ENCODE assay signal across 19 cellular contexts in the genomic region with DNA sequence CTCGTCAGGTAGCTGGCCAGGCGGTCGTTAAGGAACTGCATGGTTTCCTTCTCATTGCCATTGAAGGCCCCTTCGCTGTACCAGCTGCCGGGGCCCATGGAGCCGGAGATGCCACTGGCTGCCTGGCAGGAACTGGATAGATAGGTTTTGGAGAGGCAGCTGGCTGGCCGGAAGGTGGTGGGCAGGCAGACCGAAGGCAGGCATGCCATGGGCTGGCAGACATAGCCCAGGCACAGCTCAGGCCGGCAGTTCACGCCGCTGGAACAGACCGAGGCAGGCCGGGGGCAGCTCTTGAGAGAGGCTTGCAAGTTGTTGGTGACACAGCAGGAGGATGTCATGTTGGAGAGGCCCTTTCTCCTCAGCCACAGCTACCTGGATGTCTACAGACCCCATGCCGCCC. TPM values are rescaled to one million over a fixed set of nuclear protein-coding genes. Genes with fewer than 3 reads are reported as not detected.
A peak's percentile ranks its signal among the peaks of the same experiment; 100 is the strongest.
DNase-seq lines count a peak whose midpoint lies in the region; ATAC-seq and TF ChIP-seq lines count a peak whose summit lies in the region.
"Had no signal": no experiment of that assay in that cellular context is flagged by ENCODE, and none has a peak within 500 bp of the region (broad histone marks: within the 10 kb centered on the region; RNA-seq: fewer than 3 reads in every experiment).

A gene (minus strand): TSS at position 399 of the 400 bp plus-strand sequence. CDS start 61 bp downstream, at position 338.

- H3K9ac ChIP-seq in mesenchymal stem cell (ENCODE audit: low read length) = no peak within 1 kb of the TSS
- H3K9ac ChIP-seq: BLaER1 had no signal

- TF ChIP-seq CTCF in suprapubic skin (IDR thresholded peaks at IDR 0.05) = no peak

- ATAC-seq in HG03354 (IDR thresholded peaks at IDR 0.05; ENCODE audit: poor library complexity, severe bottlenecking, unreplicated experiment) (no peak), HG03457 (IDR thresholded peaks at IDR 0.05; ENCODE audit: unreplicated experiment) (no peak)

- H3K4me2 ChIP-seq in mesenchymal stem cell (ENCODE audit: low read length, poor library complexity, severe bottlenecking) = no peak within 1 kb of the TSS
- H3K4me2 ChIP-seq: BLaER1 had no signal

- H2BK120ac ChIP-seq in mesenchymal stem cell (ENCODE audit: low read depth, low read length) = no peak within 1 kb of the TSS

- no peak within 1 kb of the TSS for H3K4me3 ChIP-seq in H7 (ENCODE audit: insufficient read depth, low read depth, low read length)
- H3K4me3 ChIP-seq in esophagus (ENCODE audit: low read depth in 1 of 2, low read length in 2 of 2) = no peak within 1 kb of the TSS
- peak within 1 kb of the TSS; percentile 10 to 18 for H3K4me3 ChIP-seq in mesenchymal stem cell (ENCODE audit: insufficient read depth in 1 of 2, low read depth in 1 of 2, low read length in 2 of 2)
- no peak within 1 kb of the TSS for H3K4me3 ChIP-seq in suprapubic skin
- H3K4me3 ChIP-seq: BLaER1 had no signal

- H4K8ac ChIP-seq in mesenchymal stem cell (ENCODE audit: low read length) = no peak within 1 kb of the TSS

- no peak within 1 kb of the TSS for H2AK5ac ChIP-seq in mesenchymal stem cell (ENCODE audit: low read length, severe bottlenecking)

- peak within 1 kb of the TSS; percentile 5 to 61 for H3K27ac ChIP-seq in esophagus (ENCODE audit: low read depth in 2 of 2, low read length in 1 of 2)
- H3K27ac ChIP-seq in mesenchymal stem cell (ENCODE audit: low read length, poor library complexity, severe bottlenecking) = no peak within 1 kb of the TSS
- no peak within 1 kb of the TSS for H3K27ac ChIP-seq in suprapubic skin
- H3K27ac ChIP-seq: BLaER1, HL-60 had no signal

- H2BK15ac ChIP-seq in mesenchymal stem cell (ENCODE audit: low read depth, poor library complexity, severe bottlenecking) = no peak within 1 kb of the TSS

- no peak within 1 kb of the TSS for H3K18ac ChIP-seq in mesenchymal stem cell (ENCODE audit: low read depth in 1 of 2, low read length in 2 of 2)

- no peaks in the 10 kb centered on the region for H3K79me1 ChIP-seq in mesenchymal stem cell (replicated peaks; ENCODE audit: low read length, poor library complexity, severe bottlenecking)

- no peak within 1 kb of the TSS for H4K91ac ChIP-seq in mesenchymal stem cell (ENCODE audit: low read length)

- no peaks in the 10 kb centered on the region for H3K9me3 ChIP-seq in esophagus (ENCODE audit: control insufficient read depth in 2 of 2, insufficient read depth in 1 of 2, low read depth in 1 of 2, low read length in 1 of 2)
- peaks cover 21% of the 10 kb centered on the region for H3K9me3 ChIP-seq in mesenchymal stem cell (ENCODE audit: control insufficient read depth, low read length)
- H3K9me3 ChIP-seq in suprapubic skin = no peaks in the 10 kb centered on the region

- H2BK12ac ChIP-seq in mesenchymal stem cell (ENCODE audit: low read length in 2 of 2) = no peak within 1 kb of the TSS

- DNase-seq in H7 = peak; percentile 16
- no peak for DNase-seq in mesenchymal stem cell
- no peak for DNase-seq in suprapubic skin (ENCODE audit: low spot score in 2 of 2)
- DNase-seq in G401 (ENCODE audit: low spot score) = no peak
- DNase-seq: 8988T; CD4-positive, alpha-beta memory T cell; DMS153; DMS79; GF-D8; GOT3; H9 had no signal

- H3K27me3 ChIP-seq in H7 (ENCODE audit: control insufficient read depth, insufficient read depth, low read length) (no peaks in the 10 kb centered on the region), esophagus (ENCODE audit: control insufficient read depth in 1 of 2, insufficient read depth in 2 of 2, low read length in 2 of 2) (no peaks in the 10 kb centered on the region), mesenchymal stem cell (ENCODE audit: control insufficient read depth in 1 of 2, insufficient read depth in 1 of 2, low read length in 2 of 2) (peaks cover 0 to 65% of the 10 kb centered on the region in 2 experiments), suprapubic skin (peaks cover 3% of the 10 kb centered on the region)
- H3K27me3 ChIP-seq: BLaER1 had no signal

- H3K14ac ChIP-seq in mesenchymal stem cell (ENCODE audit: low read length in 2 of 2) = no peak within 1 kb of the TSS

- H3K4ac ChIP-seq in mesenchymal stem cell (ENCODE audit: low read depth in 1 of 2, low read length in 2 of 2) = no peak within 1 kb of the TSS

- H2BK5ac ChIP-seq in mesenchymal stem cell (ENCODE audit: low read depth, low read length, poor library complexity, severe bottlenecking) = no peak within 1 kb of the TSS

- TF ChIP-seq POLR2A in suprapubic skin (IDR thresholded peaks at IDR 0.05) = no peak

- no peak within 1 kb of the TSS for H2AFZ ChIP-seq in mesenchymal stem cell (ENCODE audit: low read depth, low read length)

- no peak for TF ChIP-seq EP300 in suprapubic skin (IDR thresholded peaks at IDR 0.05)

- H3K36me3 ChIP-seq in H7 (replicated peaks; ENCODE audit: control insufficient read depth, insufficient read depth, low read length) (no peaks in the 10 kb centered on the region), esophagus (ENCODE audit: control insufficient read depth in 2 of 2, insufficient read depth in 2 of 2, low read length in 1 of 2) (no peaks in the 10 kb centered on the region), mesenchymal stem cell (ENCODE audit: control insufficient read depth in 1 of 2, insufficient read depth in 2 of 2, low read depth in 1 of 2, low read length in 2 of 2) (no peaks in the 10 kb centered on the region), suprapubic skin (no peaks in the 10 kb centered on the region)
- H3K36me3 ChIP-seq: BLaER1 had no signal

- H3K4me1 ChIP-seq in esophagus (ENCODE audit: control insufficient read depth in 2 of 2, insufficient read depth in 2 of 2, low read length in 1 of 2) (peaks cover 10 to 18% of the 10 kb centered on the region in 2 donors), mesenchymal stem cell (ENCODE audit: control insufficient read depth, insufficient read depth, low read depth, low read length) (peaks cover 2% of the 10 kb centered on the region), suprapubic skin (peaks cover 11% of the 10 kb centered on the region)
- H3K4me1 ChIP-seq: BLaER1 had no signal

- H3K23ac ChIP-seq in mesenchymal stem cell (ENCODE audit: low read length in 2 of 2) = no peak within 1 kb of the TSS

- WGBS in esophagus, 2 donors = 71 to 72% methylated on average over 14 of the region's 14 CpGs
- 88% methylated on average over 14 of the region's 14 CpGs for WGBS in mesenchymal stem cell
- WGBS in suprapubic skin = 93% methylated on average over 10 of the region's 14 CpGs

- in situ Hi-C loops in G401 (cut with HindIII; ENCODE audit: low sequenced_read_pairs) = no loop called here

RNA-seq across cellular contexts. Expression of the gene that starts here (rescaled TPM):
- total RNA-seq in H7 (2014; rRNA removed; shearing (Covaris generic)) = not detected in 2 replicates
- 1 to 10 TPM; 1.9 to 8.5 TPM for polyA plus RNA-seq in esophagus
- polyA plus RNA-seq in mesenchymal stem cell (2013, experiment 1 of 2) = not detected
- polyA plus RNA-seq in mesenchymal stem cell (2013, experiment 2 of 2) = 0.01 TPM
- total RNA-seq in suprapubic skin = 10 to 100 TPM in 3 of 4 donors, under 1 TPM in 1; 0.40 to 71.2 (median 14.8) TPM
- not detected in 2 replicates for total RNA-seq in G401 (2014; rRNA removed; shearing (Covaris generic))
- total RNA-seq: A673; CD4-positive, alpha-beta memory T cell; H9; HT1080 had no signal
- polyA plus RNA-seq: CD14-positive monocyte; CD4-positive, alpha-beta memory T cell had no signal

Comparison
In these comparisons a context has a peak if more than half of its experiments do, and no peak if none do; other contexts are left out.
1. Peak in DNase-seq in H7; RNA of the gene not detected or under 1 TPM.
2. H3K4me3 ChIP-seq: peak in mesenchymal stem cell (2 of 2); none in H7 (single experiment), esophagus (0 of 2) and suprapubic skin (single experiment).
3. H3K27ac ChIP-seq: peak in esophagus (2 of 2); none in mesenchymal stem cell (single experiment) and suprapubic skin (single experiment).